Comparison of ENCODE assay signal across 1 cellular context in genomic region chr3:125462722-125463299, GRCh38.
TF ChIP-seq lines count a peak whose summit lies in the region.

No MANE protein-coding gene starts in this region.

TF ChIP-seq in GM12878, 131 proteins besides CTCF, POLR2A, EP300 and RAD21 (continued from another document):
- TF ChIP-seq, protein P1, sequence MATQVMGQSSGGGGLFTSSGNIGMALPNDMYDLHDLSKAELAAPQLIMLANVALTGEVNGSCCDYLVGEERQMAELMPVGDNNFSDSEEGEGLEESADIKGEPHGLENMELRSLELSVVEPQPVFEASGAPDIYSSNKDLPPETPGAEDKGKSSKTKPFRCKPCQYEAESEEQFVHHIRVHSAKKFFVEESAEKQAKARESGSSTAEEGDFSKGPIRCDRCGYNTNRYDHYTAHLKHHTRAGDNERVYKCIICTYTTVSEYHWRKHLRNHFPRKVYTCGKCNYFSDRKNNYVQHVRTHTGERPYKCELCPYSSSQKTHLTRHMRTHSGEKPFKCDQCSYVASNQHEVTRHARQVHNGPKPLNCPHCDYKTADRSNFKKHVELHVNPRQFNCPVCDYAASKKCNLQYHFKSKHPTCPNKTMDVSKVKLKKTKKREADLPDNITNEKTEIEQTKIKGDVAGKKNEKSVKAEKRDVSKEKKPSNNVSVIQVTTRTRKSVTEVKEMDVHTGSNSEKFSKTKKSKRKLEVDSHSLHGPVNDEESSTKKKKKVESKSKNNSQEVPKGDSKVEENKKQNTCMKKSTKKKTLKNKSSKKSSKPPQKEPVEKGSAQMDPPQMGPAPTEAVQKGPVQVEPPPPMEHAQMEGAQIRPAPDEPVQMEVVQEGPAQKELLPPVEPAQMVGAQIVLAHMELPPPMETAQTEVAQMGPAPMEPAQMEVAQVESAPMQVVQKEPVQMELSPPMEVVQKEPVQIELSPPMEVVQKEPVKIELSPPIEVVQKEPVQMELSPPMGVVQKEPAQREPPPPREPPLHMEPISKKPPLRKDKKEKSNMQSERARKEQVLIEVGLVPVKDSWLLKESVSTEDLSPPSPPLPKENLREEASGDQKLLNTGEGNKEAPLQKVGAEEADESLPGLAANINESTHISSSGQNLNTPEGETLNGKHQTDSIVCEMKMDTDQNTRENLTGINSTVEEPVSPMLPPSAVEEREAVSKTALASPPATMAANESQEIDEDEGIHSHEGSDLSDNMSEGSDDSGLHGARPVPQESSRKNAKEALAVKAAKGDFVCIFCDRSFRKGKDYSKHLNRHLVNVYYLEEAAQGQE (IDR thresholded peaks at IDR 0.05; ENCODE audit: low read depth, low read length): no peak
- TF ChIP-seq SPI1 (IDR thresholded peaks at IDR 0.05; ENCODE audit: borderline replicate concordance, insufficient read depth, low read depth, low read length): no peak
